8 cellular contexts compared by ENCODE assay signal in genomic region chr12:111451649-111452129, GRCh38. TPM values are rescaled to one million over a fixed set of nuclear protein-coding genes. Genes with fewer than 3 reads are reported as not detected.
A peak's percentile ranks its signal among the peaks of the same experiment; 100 is the strongest.
DNase-seq lines count a peak whose midpoint lies in the region; ATAC-seq and TF ChIP-seq lines count a peak whose summit lies in the region.

No MANE protein-coding gene starts in this region.

- H3K9ac ChIP-seq in GM23248 = no peak overlapping the region

- DNase-seq in GM23248 = peak; percentile 67
- peak; percentile 60 for DNase-seq in NCI-H69 (lab: John Stamatoyannopoulos, UW)
- no peak for DNase-seq in astrocyte of the cerebellum (ENCODE audit: low read depth)
- peak; percentile 28 for DNase-seq in islet precursor cell
- DNase-seq in testis = peak; percentile 10
- no peak for DNase-seq in stimulated activated CD4-positive, alpha-beta T cell treated with anti-CD3 and anti-CD28 coated beads, Interleukin-12 subunit alpha, Interleukin-12 subunit beta, amount 100 ng/mL, for 4 hours

- H3K4me1 ChIP-seq in GM23248 (ENCODE audit: insufficient read depth) = peaks cover 10% of the 10 kb centered on the region; the same call in 1 of the 2 replicates
- peaks cover 23% of the 10 kb centered on the region for H3K4me1 ChIP-seq in testis

- H3F3A ChIP-seq in GM23248 (ENCODE audit: insufficient read depth) = peaks cover 90% of the 10 kb centered on the region

- H3K36me3 ChIP-seq in GM23248 (ENCODE audit: low read depth) (peaks cover 64% of the 10 kb centered on the region), testis (ENCODE audit: low read depth, missing control alignments) (no peaks in the 10 kb centered on the region)

- no peak overlapping the region for H2AFZ ChIP-seq in GM23248

- peaks cover 43% of the 10 kb centered on the region for H3K79me2 ChIP-seq in GM23248 (ENCODE audit: insufficient read depth)

- H3K9me3 ChIP-seq in GM23248 (ENCODE audit: low read depth) (no peaks in the 10 kb centered on the region), testis (no peaks in the 10 kb centered on the region)

- in situ Hi-C loops in GM23248 (cut with MboI) = no loop called here
- in situ Hi-C loops in astrocyte of the cerebellum (cut with HindIII; ENCODE audit: low sequenced_read_pairs) = loop anchor here (5.0 to 10.0 kb wide), 2 partner anchors 57 to 109 kb away; no protein-coding TSS in a partner anchor

- H3K27me3 ChIP-seq in GM23248 (replicated peaks; ENCODE audit: insufficient read depth) (no peaks in the 10 kb centered on the region), testis (no peaks in the 10 kb centered on the region)

- H3K27ac ChIP-seq in C4-2B (no peak overlapping the region), GM23248 (peak overlapping the region; percentile 27), testis (no peak overlapping the region)

- peak; percentile 85 for TF ChIP-seq CTCF in C4-2B (conservative IDR thresholded peaks at IDR 0.05)
- peak; percentile 75 for TF ChIP-seq CTCF in astrocyte of the cerebellum (IDR thresholded peaks at IDR 0.05; ENCODE audit: low read depth, low read length, missing control alignments)
- peak; percentile 74 to 89 (median 87) for TF ChIP-seq CTCF in testis (IDR thresholded peaks at IDR 0.05)

- TF ChIP-seq POLR2A in testis (IDR thresholded peaks at IDR 0.05) = no peak

- no peaks in the 10 kb centered on the region for H3K9me2 ChIP-seq in GM23248 (ENCODE audit: insufficient read depth)

- H4K20me1 ChIP-seq in GM23248 (ENCODE audit: insufficient read depth) = 0 out of 2 replicates have a peak, but pooled peaks cover 3% of the 10 kb centered on the region

- H3K4me2 ChIP-seq in GM23248 (ENCODE audit: unreplicated experiment) = no peak overlapping the region

- intact Hi-C loops in testis (cut with DNase I; ENCODE audit: low total_unique reads) = no loop called here

- no peak overlapping the region for H3K4me3 ChIP-seq in GM23248
- no peak overlapping the region for H3K4me3 ChIP-seq in astrocyte of the cerebellum (ENCODE audit: low read depth, low read length)
- no peak overlapping the region for H3K4me3 ChIP-seq in testis

- WGBS in GM23248 (ENCODE audit: low coverage in 1 of 2, low lambda C conversion rate in 2 of 2, missing lambda C conversion rate in 2 of 2), 2 experiments = 41 to 50% methylated on average over 6 of the region's 6 CpGs
- WGBS in testis, 2 donors = 41 to 50% methylated on average over 6 of the region's 6 CpGs

- no peak for ATAC-seq in HG02763 (IDR thresholded peaks at IDR 0.05; ENCODE audit: unreplicated experiment)

RNA-seq across cellular contexts. Expression of gene SH2B3, which starts 46.0 kb away (rescaled TPM):
- 39.1 and 42.8 TPM in 2 replicates for total RNA-seq in GM23248 (2014; rRNA removed; shearing (Covaris generic))
- polyA plus RNA-seq in GM23248 (2016; fragmentation: Nextera tagmentation; extraction: Ambion mirVana) (9.2 and 9.4 TPM in 2 replicates), testis (ENCODE audit: insufficient read depth, low read depth, low replicate concordance) (22.0 TPM)
- 10 to 100 TPM; 36.9 to 38.1 TPM for total RNA-seq in testis

Comparison
In these comparisons a context has a peak if more than half of its experiments do, and no peak if none do; other contexts are left out.
1. DNase-seq: peak in GM23248 (single experiment), NCI-H69 (single experiment), islet precursor cell (single experiment) and testis (single experiment); none in astrocyte of the cerebellum (single experiment) and stimulated activated CD4-positive, alpha-beta T cell treated with anti-CD3 and anti-CD28 coated beads, Interleukin-12 subunit alpha, Interleukin-12 subunit beta, amount 100 ng/mL, for 4 hours (single experiment).
2. Peak in every context shown above with its lines, with median percentiles within 50 percentile points of each other: CTCF ChIP-seq.